ENCODE assay signal across 17 cellular contexts in genomic region chr10:130869179-130869841, GRCh38.
DNase-seq lines count a peak whose midpoint lies in the region; ATAC-seq, FAIRE-seq and TF ChIP-seq lines count a peak whose summit lies in the region.
"Had no signal": no experiment of that assay in that cellular context is flagged by ENCODE, and none has a peak within 500 bp of the region (broad histone marks: within the 10 kb centered on the region; RNA-seq: fewer than 3 reads in every experiment).

No MANE protein-coding gene starts in this region.

- no peak for TF ChIP-seq CTCF in right lobe of liver (IDR thresholded peaks at IDR 0.05)
- no peak for TF ChIP-seq CTCF in HepG2 (CRISPR knock-in tag; IDR thresholded peaks at IDR 0.05)
- TF ChIP-seq CTCF in smooth muscle cell (IDR thresholded peaks at IDR 0.05; ENCODE audit: borderline replicate concordance, insufficient read depth, poor library complexity, severe bottlenecking): no peak

- H3K4me3 ChIP-seq in right lobe of liver (no peak overlapping the region), HepG2 (replicated peaks in 1 of 3; ENCODE audit: insufficient read depth in 1 of 3, low read depth in 2 of 3, low read length in 3 of 3) (no peak overlapping the region), smooth muscle cell (no peak overlapping the region)
- H3K4me3 ChIP-seq: BLaER1 treated with 17β-estradiol and CSF1 and Interleukin-3, amounts not matched to agents 10 nM and 100 nM; GM12878; GM23248; HAP-1 had no signal

- no peaks in the 10 kb centered on the region for H4K20me1 ChIP-seq in HepG2 (ENCODE audit: insufficient read depth, low read length)
- H4K20me1 ChIP-seq in smooth muscle cell (ENCODE audit: low read depth): no peaks in the 10 kb centered on the region
- H4K20me1 ChIP-seq: BLaER1 treated with 17β-estradiol and CSF1 and Interleukin-3, amounts not matched to agents 10 nM and 100 nM had no signal

- CTCF ChIA-PET in HepG2 (lab: Yijun Ruan, JAX; ENCODE audit: low intra/inter-chr PET ratio, low total read pairs): no interaction called here

- no peaks in the 10 kb centered on the region for H3K36me3 ChIP-seq in right lobe of liver
- H3K36me3 ChIP-seq in HepG2 (replicated peaks in 1 of 2; ENCODE audit: control insufficient read depth in 1 of 2, insufficient read depth in 2 of 2, low read length in 2 of 2): no peaks in the 10 kb centered on the region
- no peaks in the 10 kb centered on the region for H3K36me3 ChIP-seq in smooth muscle cell (ENCODE audit: low read depth)
- H3K36me3 ChIP-seq: BLaER1 treated with 17β-estradiol and CSF1 and Interleukin-3, amounts not matched to agents 10 nM and 100 nM; HAP-1 had no signal

- no peak for TF ChIP-seq RAD21 in HepG2 (CRISPR knock-in tag; IDR thresholded peaks at IDR 0.05)

- H3K27me3 ChIP-seq in right lobe of liver: no peaks in the 10 kb centered on the region
- H3K27me3 ChIP-seq in HepG2 (ENCODE audit: control insufficient read depth in 1 of 2, insufficient read depth in 2 of 2, low read length in 2 of 2): peaks cover 0 to 11% of the 10 kb centered on the region in 2 experiments; a peak in 3 of 5 replicates
- H3K27me3 ChIP-seq in smooth muscle cell (ENCODE audit: low read depth): no peaks in the 10 kb centered on the region
- H3K27me3 ChIP-seq: BLaER1 treated with 17β-estradiol and CSF1 and Interleukin-3, amounts not matched to agents 10 nM and 100 nM had no signal

- no peak overlapping the region for H3K27ac ChIP-seq in right lobe of liver
- no peak overlapping the region for H3K27ac ChIP-seq in HepG2 (ENCODE audit: extremely low read length, insufficient read depth, low read length)
- no peak overlapping the region for H3K27ac ChIP-seq in smooth muscle cell (ENCODE audit: low read depth)
- H3K27ac ChIP-seq: BLaER1 treated with 17β-estradiol and CSF1 and Interleukin-3, amounts not matched to agents 10 nM and 100 nM; GM23248 had no signal

- H3K9ac ChIP-seq in HepG2 (ENCODE audit: insufficient read depth, low read depth, low read length): no peak overlapping the region
- H3K9ac ChIP-seq in smooth muscle cell (ENCODE audit: low read depth): no peak overlapping the region
- H3K9ac ChIP-seq: BLaER1 treated with 17β-estradiol and CSF1 and Interleukin-3, amounts not matched to agents 10 nM and 100 nM; GM23248 had no signal

- no peaks in the 10 kb centered on the region for H3K4me1 ChIP-seq in right lobe of liver
- H3K4me1 ChIP-seq in HepG2 (ENCODE audit: insufficient read depth, low read length): no peaks in the 10 kb centered on the region
- no peaks in the 10 kb centered on the region for H3K4me1 ChIP-seq in smooth muscle cell (ENCODE audit: low read depth)
- H3K4me1 ChIP-seq: HAP-1 had no signal

- H2AFZ ChIP-seq in HepG2 (ENCODE audit: low read length) (no peak overlapping the region), smooth muscle cell (ENCODE audit: low read depth) (peak overlapping the region; percentile 54)
- H2AFZ ChIP-seq: GM23248 had no signal

- 42% methylated on average over 10 of the region's 11 CpGs for WGBS in right lobe of liver (ENCODE audit: insufficient coverage, low coverage, low lambda C conversion rate, missing lambda C conversion rate)
- 2% methylated on average over 11 of the region's 11 CpGs for WGBS in HepG2 (ENCODE audit: low lambda C conversion rate)
- 20% methylated on average over 11 of the region's 11 CpGs for WGBS in smooth muscle cell (ENCODE audit: low lambda C conversion rate)

- H3K4me2 ChIP-seq in HepG2 (ENCODE audit: low read depth, low read length) (no peak overlapping the region), smooth muscle cell (no peak overlapping the region)

- TF ChIP-seq EP300 in HepG2 (IDR thresholded peaks at IDR 0.05; ENCODE audit: low read depth in 2 of 2, low read length in 2 of 2) (no peak), HepG2 (CRISPR knock-in tag; IDR thresholded peaks at IDR 0.05; ENCODE audit: borderline replicate concordance) (no peak)

- in situ Hi-C loops in HepG2 (cut with HindIII; ENCODE audit: extremely low pct_ligation_motif_present, low pct_unique_long_range_greater_than_20kb): no loop called here

- no TSS peak for BruUV-seq in HepG2 (replicated peaks; lab: Mats Ljungman, UMichigan)

- ATAC-seq in right lobe of liver (peak; percentile 41 to 74 (median 64)), HepG2 (no peak), GM18520 (IDR thresholded peaks at IDR 0.05; ENCODE audit: unreplicated experiment) (no peak)
- ATAC-seq: CD8-positive, alpha-beta T cell; GM12878 had no signal

- intact Hi-C loops in right lobe of liver (cut with DNase I) (no loop called here), HepG2 (cut with micrococcal nuclease; ENCODE audit: unreplicated experiment) (no loop called here)

- H3K9me3 ChIP-seq in right lobe of liver: no peaks in the 10 kb centered on the region
- no peaks in the 10 kb centered on the region for H3K9me3 ChIP-seq in HepG2 (ENCODE audit: low read length)
- no peaks in the 10 kb centered on the region for H3K9me3 ChIP-seq in smooth muscle cell (replicated peaks; ENCODE audit: low read depth)
- H3K9me3 ChIP-seq: HAP-1 had no signal

- no peak for TF ChIP-seq POLR2A in right lobe of liver (IDR thresholded peaks at IDR 0.05)
- TF ChIP-seq POLR2A in HepG2 (IDR thresholded peaks at IDR 0.05; ENCODE audit: insufficient read depth in 1 of 2, low read depth in 2 of 2, low read length in 2 of 2): no peak

- no peaks in the 10 kb centered on the region for H3F3A ChIP-seq in smooth muscle cell (ENCODE audit: low read depth)

- POLR2A ChIA-PET in HepG2 (lab: Yijun Ruan, JAX): no interaction called here

- DNase-seq in right lobe of liver (no peak), HepG2 (ENCODE audit: low spot score) (no peak), mesenteric fat pad (ENCODE audit: low spot score) (peak; percentile 55), smooth muscle cell (lab: John Stamatoyannopoulos, UW; ENCODE audit: unreplicated experiment) (no peak)
- DNase-seq in stimulated activated CD4-positive, alpha-beta T cell treated with anti-CD3 and anti-CD28 coated beads, Interleukin-1b, Interleukin-23, amount 100 ng/mL, for 48 hours: no peak
- DNase-seq: Calu3, DMS53, DND-41, EL, GM23248 had no signal

- no peaks in the 10 kb centered on the region for H3K79me2 ChIP-seq in HepG2 (ENCODE audit: insufficient read depth, low read length)
- no peaks in the 10 kb centered on the region for H3K79me2 ChIP-seq in smooth muscle cell (ENCODE audit: low read depth)

- FAIRE-seq in HepG2 (lab: Jason Lieb, UNC): no peak
- FAIRE-seq: GM12878, GM19239, HTR-8/SVneo had no signal

TF ChIP-seq in HepG2, 621 proteins besides CTCF, POLR2A, EP300 and RAD21:
- no peak for TF ChIP-seq RFXANK (CRISPR knock-in tag; IDR thresholded peaks at IDR 0.05)
- no peak for TF ChIP-seq ZNF577 (CRISPR knock-in tag; IDR thresholded peaks at IDR 0.05; ENCODE audit: borderline replicate concordance, low read depth)
- no peak for TF ChIP-seq ZNF264 (CRISPR knock-in tag; IDR thresholded peaks at IDR 0.05)
- TF ChIP-seq ZNF24 (IDR thresholded peaks at IDR 0.05): no peak

Comparison
In these comparisons a context has a peak if more than half of its experiments do, and no peak if none do; other contexts are left out.
1. ATAC-seq: peak in right lobe of liver (4 of 4); none in HepG2 (single experiment) and GM18520 (single experiment).